Comparison of ENCODE assay signal across 21 cellular contexts in the genomic region with DNA sequence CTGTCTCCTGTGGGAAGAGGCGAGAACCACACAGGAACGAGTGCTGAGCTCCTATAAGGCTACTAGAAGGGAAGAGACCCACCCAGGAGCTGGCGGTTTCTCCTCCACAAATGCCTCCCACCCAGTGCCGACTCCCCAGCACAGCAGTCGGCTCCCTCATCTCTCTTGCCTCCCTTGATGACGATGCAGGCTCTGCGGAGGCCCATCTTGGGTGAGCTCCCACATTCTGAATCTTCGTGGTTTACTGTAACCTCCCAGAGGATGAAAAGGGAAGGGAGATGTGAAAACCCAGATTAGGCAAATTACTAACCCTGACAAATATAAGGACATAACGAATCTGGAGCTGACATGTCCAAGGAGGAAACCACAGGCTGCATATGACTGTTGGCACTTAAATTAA. TPM values are rescaled to one million over a fixed set of nuclear protein-coding genes. Genes with fewer than 3 reads are reported as not detected.
"Had no signal": no experiment of that assay in that cellular context is flagged by ENCODE, and none has a peak within 500 bp of the region (broad histone marks: within the 10 kb centered on the region; RNA-seq: fewer than 3 reads in every experiment).

No MANE protein-coding gene starts in this region.

- H3K27ac Mint-ChIP-seq: endodermal cell; naive B cell; stimulated activated effector memory CD8-positive, alpha-beta T cell treated with anti-CD3 and anti-CD28 coated beads, Interleukin-12 subunit alpha, Interleukin-12 subunit beta, amount 100 ng/mL, for 72 hours had no signal

- H3K36me3 ChIP-seq: heart left ventricle, right lobe of liver, tibial nerve had no signal

- H3K9me3 ChIP-seq: heart left ventricle, psoas muscle, right lobe of liver, testis, tibial nerve had no signal

- H3K27ac ChIP-seq: heart left ventricle, psoas muscle, right lobe of liver, testis, tibial nerve had no signal

- H3K4me3 ChIP-seq: heart left ventricle, psoas muscle, right lobe of liver, testis, tibial nerve had no signal

- H3K36me3 Mint-ChIP-seq: naive B cell; stimulated activated effector memory CD8-positive, alpha-beta T cell treated with anti-CD3 and anti-CD28 coated beads, Interleukin-12 subunit alpha, Interleukin-12 subunit beta, amount 100 ng/mL, for 72 hours had no signal

- H3K9me3 Mint-ChIP-seq: nephron; stimulated activated effector memory CD8-positive, alpha-beta T cell treated with anti-CD3 and anti-CD28 coated beads, Interleukin-12 subunit alpha, Interleukin-12 subunit beta, amount 100 ng/mL, for 72 hours had no signal

- H3K4me3 Mint-ChIP-seq: endodermal cell; naive B cell; nephron; stimulated activated effector memory CD8-positive, alpha-beta T cell treated with anti-CD3 and anti-CD28 coated beads, Interleukin-12 subunit alpha, Interleukin-12 subunit beta, amount 100 ng/mL, for 72 hours had no signal

- H3K4me1 Mint-ChIP-seq: naive B cell; stimulated activated effector memory CD8-positive, alpha-beta T cell treated with anti-CD3 and anti-CD28 coated beads, Interleukin-12 subunit alpha, Interleukin-12 subunit beta, amount 100 ng/mL, for 72 hours had no signal

- H3K4me1 ChIP-seq: psoas muscle, right lobe of liver, testis had no signal

- H3K27me3 ChIP-seq: right lobe of liver, testis, tibial nerve had no signal

- DNase-seq: effector CD4-positive, alpha-beta T cell; endodermal cell; erythroblast; foreskin melanocyte; heart left ventricle; left colon; mesendoderm; naive B cell; psoas muscle; retina; right lobe of liver; stimulated activated CD4-positive, alpha-beta T cell treated with anti-CD3 and anti-CD28 coated beads, Interleukin-4, amount 100 ng/mL, for 1 hour; stimulated activated CD8-positive, alpha-beta memory T cell treated with anti-CD3 and anti-CD28 coated beads, Interleukin-4, amount 100 ng/mL, for 48 hours; stimulated activated naive CD8-positive, alpha-beta T cell treated with anti-CD3 and anti-CD28 coated beads, Interleukin-15, Interleukin-2, amounts not matched to agents 100 U/mL and 50 U/mL, for 24 hours; testis had no signal

RNA-seq across cellular contexts. Expression of a gene that starts 23.8 kb away (rescaled TPM):
- total RNA-seq: endothelial cell of umbilical vein, lung microvascular endothelial cell, osteoblast, psoas muscle, right lobe of liver had no signal
